In genomic region chr7:2139004-2139652, GRCh38 we compare ENCODE assay signal across 12 cellular contexts.
"Had no signal": no experiment of that assay in that cellular context is flagged by ENCODE, and none has a peak within 500 bp of the region (broad histone marks: within the 10 kb centered on the region; RNA-seq: fewer than 3 reads in every experiment).

No MANE protein-coding gene starts in this region.

- H3K9me3 ChIP-seq: adrenal gland, gastrocnemius medialis, left lung had no signal

- H3K27me3 ChIP-seq: adrenal gland, gastrocnemius medialis, left lung had no signal

- H3K9me3 Mint-ChIP-seq: activated T-helper 17 cell treated with anti-CD3 and anti-CD28 coated beads, Interleukin-2, amount 50 U/mL, for 72 hours; type B pancreatic cell had no signal

- H3K27ac ChIP-seq: adrenal gland, coronary artery, epithelial cell of prostate, gastrocnemius medialis, left lung, VCaP had no signal

- H3K27me3 Mint-ChIP-seq: activated T-helper 17 cell treated with anti-CD3 and anti-CD28 coated beads, Interleukin-2, amount 50 U/mL, for 72 hours; type B pancreatic cell had no signal

- H3K27ac Mint-ChIP-seq: activated T-helper 17 cell treated with anti-CD3 and anti-CD28 coated beads, Interleukin-2, amount 50 U/mL, for 72 hours; type B pancreatic cell had no signal

- H3K4me3 ChIP-seq: adrenal gland, coronary artery, gastrocnemius medialis, left lung, skin epidermis had no signal

- H3K4me3 Mint-ChIP-seq: activated T-helper 17 cell treated with anti-CD3 and anti-CD28 coated beads, Interleukin-2, amount 50 U/mL, for 72 hours; type B pancreatic cell had no signal

- H3K36me3 ChIP-seq: adrenal gland, gastrocnemius medialis had no signal

- H3K4me1 ChIP-seq: adrenal gland had no signal

- ATAC-seq: activated T-helper 17 cell treated with anti-CD3 and anti-CD28 coated beads, Interleukin-2, amount 50 U/mL, for 72 hours; gastrocnemius medialis had no signal

- DNase-seq: activated T-cell treated with anti-CD3 and anti-CD28 coated beads for 4 hours, caudate nucleus, gastrocnemius medialis, mesenchymal stem cell had no signal
